Comparison of ENCODE assay signal across 8 cellular contexts in genomic region chr2:30706534-30707303, GRCh38.
DNase-seq lines count a peak whose midpoint lies in the region; ATAC-seq and TF ChIP-seq lines count a peak whose summit lies in the region.

No MANE protein-coding gene starts in this region.

- TF ChIP-seq CTCF in GM12865 (IDR thresholded peaks at IDR 0.05; ENCODE audit: insufficient read depth, low read depth, low read length, missing control alignments) (peak; percentile 77), upper lobe of right lung (IDR thresholded peaks at IDR 0.05) (peak; percentile 86)

- intact Hi-C loops in upper lobe of right lung (cut with DNase I) = loop anchor here (5.0 to 10.0 kb wide), 2 partner anchors 499 to 542 kb away; no protein-coding TSS in a partner anchor

- DNase-seq in GM12865 (ENCODE audit: low read depth) (peak; percentile 71), LoVo (ENCODE audit: low spot score) (peak; percentile 50), SHP77 treated with DMSO at 0.1 percent for 48 hours (lab: John Stamatoyannopoulos, UW) (peak; percentile 43), germinal center (ENCODE audit: low spot score) (peak; percentile 46), pons (ENCODE audit: low spot score) (peak; percentile 54), upper lobe of right lung (peak; percentile 79)
- DNase-seq in activated effector memory CD4-positive, alpha-beta T cell treated with Interleukin-2 at 50 U/mL for 16 hours = peak; percentile 45

- H3K4me1 ChIP-seq in upper lobe of right lung = no peaks in the 10 kb centered on the region

- ATAC-seq in upper lobe of right lung (peak; percentile 71), HG03135 (IDR thresholded peaks at IDR 0.05; ENCODE audit: unreplicated experiment) (no peak)

- no peaks in the 10 kb centered on the region for H3K27me3 ChIP-seq in upper lobe of right lung

- H3K9me3 ChIP-seq in upper lobe of right lung = peaks cover 7% of the 10 kb centered on the region

- no peak overlapping the region for H3K27ac ChIP-seq in upper lobe of right lung

- H3K4me3 ChIP-seq in GM12865 (ENCODE audit: low read depth, low read length) (no peak overlapping the region), upper lobe of right lung (no peak overlapping the region)

- H3K36me3 ChIP-seq in upper lobe of right lung = no peaks in the 10 kb centered on the region
